ENCODE assay signal across 1 cellular context in the genomic region with DNA sequence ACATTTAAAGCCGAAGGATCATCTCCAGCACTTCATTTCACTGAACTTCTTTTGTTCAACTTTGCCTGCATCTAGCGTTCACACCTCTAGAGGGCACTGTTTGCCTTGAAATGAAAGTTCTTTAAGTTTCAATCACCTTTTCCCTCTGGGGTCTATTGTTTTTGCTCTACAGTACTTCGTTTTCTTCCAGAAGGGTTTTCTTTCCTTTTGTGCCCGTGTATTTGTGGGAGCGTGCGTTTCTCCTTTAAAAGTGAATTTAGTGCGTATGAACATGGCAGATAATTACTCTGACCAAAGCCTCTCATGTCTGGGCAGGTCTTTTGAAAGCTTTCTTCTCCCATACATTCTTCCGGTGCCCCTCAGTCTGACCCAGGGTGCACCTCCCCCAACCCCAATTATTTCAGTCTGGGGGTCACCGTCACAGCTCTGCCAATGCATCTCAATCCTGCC.
TF ChIP-seq lines count a peak whose summit lies in the region.

No MANE protein-coding gene starts in this region.

TF ChIP-seq in HepG2, 621 proteins besides CTCF, POLR2A, EP300 and RAD21 (continued from another document):
- TF ChIP-seq TRIM22 (IDR thresholded peaks at IDR 0.05) (no peak), ZNF460 (CRISPR knock-in tag; IDR thresholded peaks at IDR 0.05; ENCODE audit: borderline replicate concordance) (no peak), REXO4 (CRISPR knock-in tag; IDR thresholded peaks at IDR 0.05; ENCODE audit: borderline replicate concordance) (no peak), MXD4 (CRISPR knock-in tag; IDR thresholded peaks at IDR 0.05) (no peak), ZNF510 (CRISPR knock-in tag; IDR thresholded peaks at IDR 0.05; ENCODE audit: low read depth) (no peak)
